ENCODE assay signal across 9 cellular contexts in the genomic region with DNA sequence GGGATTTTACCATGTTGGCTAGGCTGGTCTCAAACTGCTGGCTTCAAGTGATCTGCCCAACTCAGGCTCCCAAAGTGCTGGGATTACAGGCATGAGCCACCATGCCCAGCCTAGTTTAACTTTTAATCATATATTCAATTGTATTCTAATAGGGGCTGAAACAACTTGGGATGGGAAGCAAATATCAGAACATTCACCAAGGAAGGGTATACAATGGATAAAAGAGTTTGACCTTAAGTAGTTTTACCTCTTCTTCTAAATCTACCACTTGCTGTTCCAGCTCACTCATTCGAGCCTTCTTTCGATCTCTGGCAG. TPM values are rescaled to one million over a fixed set of nuclear protein-coding genes. Genes with fewer than 3 reads are reported as not detected.
A peak's percentile ranks its signal among the peaks of the same experiment; 100 is the strongest.
DNase-seq lines count a peak whose midpoint lies in the region; ATAC-seq, FAIRE-seq and TF ChIP-seq lines count a peak whose summit lies in the region.
"Had no signal": no experiment of that assay in that cellular context is flagged by ENCODE, and none has a peak within 500 bp of the region (broad histone marks: within the 10 kb centered on the region; RNA-seq: fewer than 3 reads in every experiment).

No MANE protein-coding gene starts in this region.

- DNase-seq in activated CD8-positive, alpha-beta memory T cell treated with anti-CD3 and anti-CD28 coated beads for 24 hours, result peak; percentile 54
- no peak for DNase-seq in activated CD8-positive, alpha-beta memory T cell treated with anti-CD3 and anti-CD28 coated beads, Interleukin-2, amount 50 U/mL, for 4 hours
- DNase-seq in kidney (no peak), testis (no peak)
- DNase-seq: DMS 273 treated with DMSO at 0.1 percent for 48 hours had no signal

- H3K9ac ChIP-seq in kidney (ENCODE audit: low read length in 2 of 2), result peak overlapping the region; percentile 82 to 98

- H3K9me3 ChIP-seq in kidney (ENCODE audit: control insufficient read depth in 1 of 2, low read length in 2 of 2) (no peaks in the 10 kb centered on the region), testis (no peaks in the 10 kb centered on the region)

- H3K4me1 Mint-ChIP-seq in activated naive CD4-positive, alpha-beta T cell treated with anti-CD3 and anti-CD28 coated beads, Interleukin-2, amount 50 U/mL, for 24 hours, result peaks cover 66% of the 10 kb centered on the region

- H3K9me3 Mint-ChIP-seq in activated naive CD4-positive, alpha-beta T cell treated with anti-CD3 and anti-CD28 coated beads, Interleukin-2, amount 50 U/mL, for 24 hours, result no peaks in the 10 kb centered on the region

- no peaks in the 10 kb centered on the region for H3K27me3 Mint-ChIP-seq in activated naive CD4-positive, alpha-beta T cell treated with anti-CD3 and anti-CD28 coated beads, Interleukin-2, amount 50 U/mL, for 24 hours

- H3K4me3 ChIP-seq in kidney (ENCODE audit: low read length in 2 of 2) (peak overlapping the region; percentile 86 to 94), testis (peak overlapping the region; percentile 82 to 100)

- TF ChIP-seq CTCF in kidney (IDR thresholded peaks at IDR 0.05; ENCODE audit: borderline replicate concordance, extremely low read depth, insufficient read depth) (no peak), testis (IDR thresholded peaks at IDR 0.05) (no peak)

- H3K4me3 Mint-ChIP-seq in activated naive CD4-positive, alpha-beta T cell treated with anti-CD3 and anti-CD28 coated beads, Interleukin-2, amount 50 U/mL, for 24 hours, result peak overlapping the region; percentile 93

- TF ChIP-seq POLR2A in testis (IDR thresholded peaks at IDR 0.05), result no peak

- ATAC-seq in GM21515 (IDR thresholded peaks at IDR 0.05; ENCODE audit: unreplicated experiment) (no peak), GM21447 (IDR thresholded peaks at IDR 0.05; ENCODE audit: unreplicated experiment) (no peak), HG02852 (IDR thresholded peaks at IDR 0.05; ENCODE audit: unreplicated experiment) (no peak)

- H3K4me1 ChIP-seq in kidney (ENCODE audit: control insufficient read depth in 1 of 2, insufficient read depth in 1 of 2, low read depth in 1 of 2, low read length in 2 of 2) (peaks cover 4 to 17% of the 10 kb centered on the region in 2 donors), testis (peaks cover 10% of the 10 kb centered on the region)

- H3K36me3 Mint-ChIP-seq in activated naive CD4-positive, alpha-beta T cell treated with anti-CD3 and anti-CD28 coated beads, Interleukin-2, amount 50 U/mL, for 24 hours, result peaks cover 23% of the 10 kb centered on the region

- H3K36me3 ChIP-seq in kidney (ENCODE audit: control insufficient read depth in 1 of 2, insufficient read depth in 2 of 2, low read length in 2 of 2), result peaks cover 31 to 38% of the 10 kb centered on the region in 2 donors
- H3K36me3 ChIP-seq in testis (ENCODE audit: low read depth, missing control alignments), result no peaks in the 10 kb centered on the region

- FAIRE-seq in kidney (lab: Jason Lieb, UNC), result no peak

- no peaks in the 10 kb centered on the region for H3K27me3 ChIP-seq in testis

- 5 to 20% methylated on average over 2 of the region's 2 CpGs for WGBS in testis, 2 donors

- intact Hi-C loops in kidney (cut with DNase I) (no loop called here), testis (cut with DNase I; ENCODE audit: low total_unique reads) (no loop called here)

- H3K27ac ChIP-seq in kidney (ENCODE audit: low read depth in 2 of 2, low read length in 2 of 2) (peak overlapping the region; percentile 99), testis (peak overlapping the region in 1 of 2 donors; percentile 99)

- peak overlapping the region; percentile 94 for H3K27ac Mint-ChIP-seq in activated naive CD4-positive, alpha-beta T cell treated with anti-CD3 and anti-CD28 coated beads, Interleukin-2, amount 50 U/mL, for 24 hours

RNA-seq across cellular contexts. Expression of gene XBP1, which starts 1.6 kb away (rescaled TPM):
- total RNA-seq in kidney, result 220 TPM
- 114 TPM for polyA plus RNA-seq in kidney (ENCODE audit: insufficient read depth, low read depth, low replicate concordance)
- 10 to 100 TPM; 48.2 to 63.3 TPM for total RNA-seq in testis
- polyA plus RNA-seq in testis (ENCODE audit: insufficient read depth, low read depth, low replicate concordance), result 52.5 TPM

RNA-seq across cellular contexts. Expression of gene CCDC117, which starts 26.3 kb away (rescaled TPM):
- total RNA-seq in kidney (16.8 TPM), testis (10 to 100 TPM; 68.6 to 76.1 TPM)
- polyA plus RNA-seq in kidney (ENCODE audit: insufficient read depth, low read depth, low replicate concordance) (8.7 TPM), testis (ENCODE audit: insufficient read depth, low read depth, low replicate concordance) (83.0 TPM)

RNA-seq across cellular contexts. Expression of gene HSCB, which starts 56.9 kb away (rescaled TPM):
- total RNA-seq in kidney, result 13.2 TPM
- polyA plus RNA-seq in kidney (ENCODE audit: insufficient read depth, low read depth, low replicate concordance), result 32.1 TPM
- total RNA-seq in testis, result 10 to 100 TPM; 16.4 to 19.5 TPM
- polyA plus RNA-seq in testis (ENCODE audit: insufficient read depth, low read depth, low replicate concordance), result 10.2 TPM

RNA-seq across cellular contexts. Expression of gene CHEK2, which starts 57.1 kb away (rescaled TPM):
- total RNA-seq in kidney, result 10.1 TPM
- 4.6 TPM for polyA plus RNA-seq in kidney (ENCODE audit: insufficient read depth, low read depth, low replicate concordance)
- total RNA-seq in testis, result 10 to 100 TPM; 21.3 to 28.1 TPM
- 13.5 TPM for polyA plus RNA-seq in testis (ENCODE audit: insufficient read depth, low read depth, low replicate concordance)
